Comparison of ENCODE assay signal across 13 cellular contexts in genomic region chr11:59151761-59152160, GRCh38. TPM values are rescaled to one million over a fixed set of nuclear protein-coding genes. Genes with fewer than 3 reads are reported as not detected.
A peak's percentile ranks its signal among the peaks of the same experiment; 100 is the strongest.
DNase-seq lines count a peak whose midpoint lies in the region; ATAC-seq, FAIRE-seq and TF ChIP-seq lines count a peak whose summit lies in the region.
"Had no signal": no experiment of that assay in that cellular context is flagged by ENCODE, and none has a peak within 500 bp of the region (broad histone marks: within the 10 kb centered on the region; RNA-seq: fewer than 3 reads in every experiment).

No MANE protein-coding gene starts in this region.

- peak overlapping the region; percentile 47 for H3K4me3 Mint-ChIP-seq in CD4-positive, alpha-beta T cell

- H3K4me2 ChIP-seq in MM.1S (ENCODE audit: low read depth, low read length) = peak overlapping the region; percentile 58

- POLR2A ChIA-PET in CD4-positive, alpha-beta T cell (lab: Charles Lee) = interaction anchor here (2.4 kb wide), 1 partner anchor 10 kb away, joined by 6 read pairs; the partner anchor contains the start of gene FAM111A

- no peak for FAIRE-seq in pancreas (lab: Jason Lieb, UNC)

- WGBS in pancreas, 2 donors = 52 to 54% methylated on average over 1 of the region's 1 CpG

- no peak overlapping the region for H3K27ac ChIP-seq in CD4-positive, alpha-beta T cell (ENCODE audit: low read depth, low read length)
- peak overlapping the region; percentile 79 for H3K27ac ChIP-seq in MM.1S (ENCODE audit: low read length)
- no peak overlapping the region for H3K27ac ChIP-seq in pancreas
- H3K27ac ChIP-seq: C4-2B, HL-60, thoracic aorta had no signal

- intact Hi-C loops in CD4-positive, alpha-beta T cell (cut with DNase I, micrococcal nuclease) = no loop called here
- intact Hi-C loops in pancreas (cut with DNase I) = no loop called here
- intact Hi-C loops in cardiac septum (cut with DNase I) = no loop called here

- H3K36me3 Mint-ChIP-seq in CD4-positive, alpha-beta T cell (ENCODE audit: low read depth) = peaks cover 47% of the 10 kb centered on the region

- peaks cover 35% of the 10 kb centered on the region for H3K4me1 ChIP-seq in MM.1S (ENCODE audit: low read length)
- no peaks in the 10 kb centered on the region for H3K4me1 ChIP-seq in BE2C
- H3K4me1 ChIP-seq in pancreas = no peaks in the 10 kb centered on the region

- H3K27me3 ChIP-seq in CD4-positive, alpha-beta T cell (ENCODE audit: control insufficient read depth, insufficient read depth, low read length) = no peaks in the 10 kb centered on the region
- no peaks in the 10 kb centered on the region for H3K27me3 ChIP-seq in MM.1S (replicated peaks; ENCODE audit: insufficient read depth, low read length)
- H3K27me3 ChIP-seq in BE2C = no peaks in the 10 kb centered on the region
- no peaks in the 10 kb centered on the region for H3K27me3 ChIP-seq in pancreas

- no peak for DNase-seq in CD4-positive, alpha-beta T cell
- DNase-seq in MM.1S (peak; percentile 44), BE2C (no peak), pancreas (no peak), NCI-H1694 treated with DMSO at 0.1 percent for 48 hours (lab: John Stamatoyannopoulos, UW) (no peak), cardiac septum (ENCODE audit: low spot score) (no peak)
- DNase-seq: amygdala, NCI-H1105 had no signal

- no peaks in the 10 kb centered on the region for H3K9me3 Mint-ChIP-seq in CD4-positive, alpha-beta T cell

- peak overlapping the region; percentile 72 for H3K27ac Mint-ChIP-seq in CD4-positive, alpha-beta T cell

- H4K20me1 ChIP-seq in MM.1S (ENCODE audit: insufficient read depth, low read length) = peaks cover 7% of the 10 kb centered on the region; the same call in 1 of the 2 replicates

- no peaks in the 10 kb centered on the region for H3K9me2 ChIP-seq in MM.1S (replicated peaks; ENCODE audit: insufficient read depth, low read length)

- H3K4me3 ChIP-seq in MM.1S (ENCODE audit: low read length) = no peak overlapping the region
- no peak overlapping the region for H3K4me3 ChIP-seq in BE2C (ENCODE audit: low read depth, low read length)
- no peak overlapping the region for H3K4me3 ChIP-seq in pancreas
- H3K4me3 ChIP-seq: thoracic aorta had no signal

- no peak for ATAC-seq in CD4-positive, alpha-beta T cell (ENCODE audit: poor library complexity)
- ATAC-seq in GM18907 (IDR thresholded peaks at IDR 0.05; ENCODE audit: unreplicated experiment) (peak; percentile 52), HG02763 (IDR thresholded peaks at IDR 0.05; ENCODE audit: unreplicated experiment) (peak; percentile 39), pancreas (no peak)

- H3K36me3 ChIP-seq in MM.1S (replicated peaks; ENCODE audit: insufficient read depth, low read length) (peaks cover 8% of the 10 kb centered on the region), BE2C (no peaks in the 10 kb centered on the region), pancreas (peaks cover 0 to 7% (median 3%) of the 10 kb centered on the region in 3 donors)
- H3K36me3 ChIP-seq: thoracic aorta had no signal

- no peak for TF ChIP-seq CTCF in CD4-positive, alpha-beta T cell (IDR thresholded peaks at IDR 0.05)
- no peak for TF ChIP-seq CTCF in MM.1S (IDR thresholded peaks at IDR 0.05; ENCODE audit: low read length)
- TF ChIP-seq CTCF in BE2C (IDR thresholded peaks at IDR 0.05; ENCODE audit: low read depth, low read length) = no peak
- no peak for TF ChIP-seq CTCF in pancreas (IDR thresholded peaks at IDR 0.05)

- CTCF ChIA-PET in CD4-positive, alpha-beta T cell (lab: Charles Lee) = interaction anchor here (0.7 to 3.0 kb wide), 3 partner anchors 9 to 94 kb away, joined by 3 to 11 read pairs (median 3); partner anchors contain the start of genes DTX4 and FAM111A

- peaks cover 25% of the 10 kb centered on the region for H3F3A ChIP-seq in MM.1S (ENCODE audit: insufficient read depth, low read length)

- H3K27me3 Mint-ChIP-seq in CD4-positive, alpha-beta T cell = no peaks in the 10 kb centered on the region

- no peak overlapping the region for H2AFZ ChIP-seq in MM.1S (ENCODE audit: low read length)

- peaks cover 35% of the 10 kb centered on the region for H3K4me1 Mint-ChIP-seq in CD4-positive, alpha-beta T cell (ENCODE audit: low read depth)

- peak overlapping the region; percentile 16; the same call in 1 of the 2 replicates for H3K9ac ChIP-seq in MM.1S (ENCODE audit: low read length)

- H3K9me3 ChIP-seq in CD4-positive, alpha-beta T cell (ENCODE audit: control insufficient read depth, low read length) = no peaks in the 10 kb centered on the region
- H3K9me3 ChIP-seq in MM.1S (replicated peaks; ENCODE audit: insufficient read depth, low read length) = no peaks in the 10 kb centered on the region
- no peaks in the 10 kb centered on the region for H3K9me3 ChIP-seq in BE2C
- H3K9me3 ChIP-seq in pancreas = no peaks in the 10 kb centered on the region
- H3K9me3 ChIP-seq: thoracic aorta had no signal

- peaks cover 37% of the 10 kb centered on the region for H3K79me2 ChIP-seq in MM.1S (ENCODE audit: low read length)

RNA-seq across cellular contexts. Expression of gene FAM111A, which starts 9.1 kb away (rescaled TPM):
- total RNA-seq in CD4-positive, alpha-beta T cell = 10 to 100 TPM; 32.8 to 34.4 TPM
- polyA plus RNA-seq in BE2C (2012; ENCODE audit: insufficient read depth, insufficient read length, low read depth) = 0.31 TPM
- total RNA-seq in pancreas = 10 to 100 TPM in 2 of 6 donors, 1 to 10 TPM in 4; 3.9 to 25.1 (median 8.1) TPM
- 10 to 100 TPM; 19.7 to 25.1 TPM for polyA plus RNA-seq in pancreas
- total RNA-seq in cardiac septum = 7.3 TPM

RNA-seq across cellular contexts. Expression of gene DTX4, which starts 20.2 kb away (rescaled TPM):
- total RNA-seq in CD4-positive, alpha-beta T cell = 1 to 10 TPM in 1 of 2 experiments, under 1 TPM in 1; 0.93 to 1.0 TPM
- polyA plus RNA-seq in BE2C (2012; ENCODE audit: insufficient read depth, insufficient read length, low read depth) = 0.31 TPM
- total RNA-seq in pancreas = 10 to 100 TPM in 2 of 6 donors, 1 to 10 TPM in 4; 5.9 to 16.3 (median 8.3) TPM
- 10 to 100 TPM in 1 of 2 donors, 1 to 10 TPM in 1; 9.0 to 12.3 TPM for polyA plus RNA-seq in pancreas
- total RNA-seq in cardiac septum = 1.5 TPM

RNA-seq across cellular contexts. Expression of gene FAM111B, which starts 44.7 kb away (rescaled TPM):
- 1 to 10 TPM in 1 of 2 experiments, under 1 TPM in 1; 0.82 to 1.2 TPM for total RNA-seq in CD4-positive, alpha-beta T cell
- polyA plus RNA-seq in BE2C (2012; ENCODE audit: insufficient read depth, insufficient read length, low read depth) = 0.26 TPM
- total RNA-seq in pancreas (under 1 TPM in 5 of 6 donors, not detected in 1; 0.12 to 0.73 (median 0.20) TPM), cardiac septum (not detected)
- under 1 TPM; 0.05 to 0.15 TPM for polyA plus RNA-seq in pancreas

Comparison
In these comparisons a context has a peak if more than half of its experiments do, and no peak if none do; other contexts are left out.
1. ATAC-seq: peak in GM18907 (single experiment) and HG02763 (single experiment); none in CD4-positive, alpha-beta T cell (single experiment) and pancreas (0 of 4).